Comparison of ENCODE assay signal across 1 cellular context in genomic region chr9:98468567-98469239, GRCh38.
A peak's percentile ranks its signal among the peaks of the same experiment; 100 is the strongest.
TF ChIP-seq lines count a peak whose summit lies in the region.

No MANE protein-coding gene starts in this region.

TF ChIP-seq in HepG2, 621 proteins besides CTCF, POLR2A, EP300 and RAD21 (continued from another document):
- TF ChIP-seq MAFF (IDR thresholded peaks at IDR 0.05; ENCODE audit: low read depth, low read length) (0 out of 2 replicates have a peak, but pooled peaks have one; percentile 31), ZNF326 (CRISPR knock-in tag; IDR thresholded peaks at IDR 0.05; ENCODE audit: borderline replicate concordance) (no peak), ZFP41 (CRISPR knock-in tag; IDR thresholded peaks at IDR 0.05; ENCODE audit: borderline replicate concordance) (no peak), ZNF143 (CRISPR knock-in tag; IDR thresholded peaks at IDR 0.05) (no peak), MAFK (conservative IDR thresholded peaks at IDR 0.05 in 1 of 2, IDR thresholded peaks at IDR 0.05 in 1 of 2; ENCODE audit: low read length in 2 of 2) (peak in 1 of 2 experiments; percentile 58; a peak in 3 of 4 replicates), RBM39 (IDR thresholded peaks at IDR 0.05; ENCODE audit: low read depth, low read length, poor library complexity, severe bottlenecking) (no peak)
- TF ChIP-seq, protein P1, sequence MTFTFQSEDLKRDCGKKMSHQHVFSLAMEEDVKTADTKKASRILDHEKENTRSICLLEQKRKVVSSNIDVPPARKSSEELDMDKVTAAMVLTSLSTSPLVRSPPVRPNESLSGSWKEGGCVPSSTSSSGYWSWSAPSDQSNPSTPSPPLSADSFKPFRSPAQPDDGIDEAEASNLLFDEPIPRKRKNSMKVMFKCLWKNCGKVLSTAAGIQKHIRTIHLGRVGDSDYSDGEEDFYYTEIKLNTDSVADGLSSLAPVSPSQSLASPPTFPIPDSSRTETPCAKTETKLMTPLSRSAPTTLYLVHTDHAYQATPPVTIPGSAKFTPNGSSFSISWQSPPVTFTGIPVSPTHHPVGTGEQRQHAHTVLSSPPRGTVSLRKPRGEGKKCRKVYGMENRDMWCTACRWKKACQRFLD (CRISPR knock-in tag; IDR thresholded peaks at IDR 0.05; ENCODE audit: borderline replicate concordance) = no peak
